ENCODE assay signal across 9 cellular contexts in genomic region chr11:44943696-44944095, GRCh38. TPM values are rescaled to one million over a fixed set of nuclear protein-coding genes. Genes with fewer than 3 reads are reported as not detected.
DNase-seq lines count a peak whose midpoint lies in the region; ATAC-seq and TF ChIP-seq lines count a peak whose summit lies in the region.
"Had no signal": no experiment of that assay in that cellular context is flagged by ENCODE, and none has a peak within 500 bp of the region (broad histone marks: within the 10 kb centered on the region; RNA-seq: fewer than 3 reads in every experiment).

No MANE protein-coding gene starts in this region.

- H3K36me3 ChIP-seq in DOHH2 (ENCODE audit: control insufficient read depth, low read length) (no peaks in the 10 kb centered on the region), neural progenitor cell (no peaks in the 10 kb centered on the region)

- H3K36me3 Mint-ChIP-seq in T-helper 17 cell (ENCODE audit: low read depth) (no peaks in the 10 kb centered on the region), neural progenitor cell (no peaks in the 10 kb centered on the region)
- H3K36me3 Mint-ChIP-seq: naive thymus-derived CD4-positive, alpha-beta T cell had no signal

- peak; percentile 61 for DNase-seq in NCI-H1092 treated with DMSO at 0.1 percent for 48 hours (lab: John Stamatoyannopoulos, UW)
- no peak for DNase-seq in T-helper 17 cell
- no peak for DNase-seq in neural progenitor cell (ENCODE audit: low spot score)
- no peak for DNase-seq in middle frontal gyrus (ENCODE audit: extremely low spot score, low spot score)
- DNase-seq: NCI-H1105 had no signal

- H3K4me3 ChIP-seq in DOHH2 (ENCODE audit: low read length) (peak overlapping the region; percentile 64), neural progenitor cell (no peak overlapping the region)

- H3K9me3 ChIP-seq in DOHH2 (ENCODE audit: control insufficient read depth, insufficient read depth, low read length) (no peaks in the 10 kb centered on the region), T-helper 17 cell (ENCODE audit: control insufficient read depth, low read length, poor library complexity, severe bottlenecking) (no peaks in the 10 kb centered on the region), neural progenitor cell (ENCODE audit: low read depth) (no peaks in the 10 kb centered on the region)

- H4K20me1 ChIP-seq in DOHH2 (ENCODE audit: control insufficient read depth, insufficient read depth, low read depth, low read length) (no peaks in the 10 kb centered on the region), neural progenitor cell (ENCODE audit: low read depth) (peaks cover 100% of the 10 kb centered on the region)

- H3K9me2 ChIP-seq in DOHH2 (replicated peaks; ENCODE audit: control insufficient read depth, low read length): no peaks in the 10 kb centered on the region

- peaks cover 8% of the 10 kb centered on the region for H3F3A ChIP-seq in DOHH2 (ENCODE audit: control insufficient read depth, insufficient read depth)
- peaks cover 52% of the 10 kb centered on the region for H3F3A ChIP-seq in neural progenitor cell (ENCODE audit: low read depth)

- H3K27ac ChIP-seq in DOHH2 (ENCODE audit: low read depth, low read length): peak overlapping the region; percentile 52
- no peak overlapping the region for H3K27ac ChIP-seq in neural progenitor cell

- H3K4me1 Mint-ChIP-seq in T-helper 17 cell (peaks cover 14% of the 10 kb centered on the region), neural progenitor cell (peaks cover 73% of the 10 kb centered on the region)

- TF ChIP-seq CTCF in DOHH2 (IDR thresholded peaks at IDR 0.05; ENCODE audit: low read depth, low read length, poor library complexity, severe bottlenecking) (no peak), neural progenitor cell (IDR thresholded peaks at IDR 0.05) (no peak)

- no peak overlapping the region for H3K9ac ChIP-seq in neural progenitor cell

- H3K4me1 ChIP-seq in DOHH2 (ENCODE audit: control insufficient read depth, low read length): peaks cover 40% of the 10 kb centered on the region
- H3K4me1 ChIP-seq in neural progenitor cell: peaks cover 52% of the 10 kb centered on the region

- ATAC-seq in T-helper 17 cell: peak; percentile 28
- no peak for ATAC-seq in HG03378 (IDR thresholded peaks at IDR 0.05; ENCODE audit: unreplicated experiment)
- ATAC-seq in HG02678 (IDR thresholded peaks at IDR 0.05; ENCODE audit: unreplicated experiment): no peak

- H3K27me3 Mint-ChIP-seq in T-helper 17 cell: no peaks in the 10 kb centered on the region
- peaks cover 8% of the 10 kb centered on the region for H3K27me3 Mint-ChIP-seq in neural progenitor cell (ENCODE audit: insufficient read depth, low read depth)

- peaks cover 7% of the 10 kb centered on the region for H3K27me3 ChIP-seq in DOHH2 (ENCODE audit: control insufficient read depth, low read length)
- no peaks in the 10 kb centered on the region for H3K27me3 ChIP-seq in neural progenitor cell

- no peak overlapping the region for H3K27ac Mint-ChIP-seq in T-helper 17 cell
- H3K27ac Mint-ChIP-seq in neural progenitor cell: no peak overlapping the region

- peak overlapping the region; percentile 9 for H3K4me3 Mint-ChIP-seq in T-helper 17 cell
- no peak overlapping the region for H3K4me3 Mint-ChIP-seq in neural progenitor cell

- peak overlapping the region; percentile 81 for H3K4me2 ChIP-seq in DOHH2 (ENCODE audit: low read length)
- H3K4me2 ChIP-seq in neural progenitor cell: peak overlapping the region; percentile 68

- H2AFZ ChIP-seq in neural progenitor cell (replicated peaks): no peak overlapping the region

- no peaks in the 10 kb centered on the region for H3K9me3 Mint-ChIP-seq in neural progenitor cell

- H3K79me2 ChIP-seq in DOHH2 (ENCODE audit: control insufficient read depth, low read length) (no peaks in the 10 kb centered on the region), neural progenitor cell (ENCODE audit: low read depth) (peaks cover 98% of the 10 kb centered on the region)

RNA-seq across cellular contexts. Expression of gene TP53I11, which starts 7.0 kb away (rescaled TPM):
- total RNA-seq in T-helper 17 cell: 1 to 10 TPM; 1.8 to 3.9 TPM
- total RNA-seq in neural progenitor cell (ENCODE audit: low replicate concordance): 23.1 and 91.9 TPM in 2 replicates
